8 cellular contexts compared by ENCODE assay signal in the genomic region with DNA sequence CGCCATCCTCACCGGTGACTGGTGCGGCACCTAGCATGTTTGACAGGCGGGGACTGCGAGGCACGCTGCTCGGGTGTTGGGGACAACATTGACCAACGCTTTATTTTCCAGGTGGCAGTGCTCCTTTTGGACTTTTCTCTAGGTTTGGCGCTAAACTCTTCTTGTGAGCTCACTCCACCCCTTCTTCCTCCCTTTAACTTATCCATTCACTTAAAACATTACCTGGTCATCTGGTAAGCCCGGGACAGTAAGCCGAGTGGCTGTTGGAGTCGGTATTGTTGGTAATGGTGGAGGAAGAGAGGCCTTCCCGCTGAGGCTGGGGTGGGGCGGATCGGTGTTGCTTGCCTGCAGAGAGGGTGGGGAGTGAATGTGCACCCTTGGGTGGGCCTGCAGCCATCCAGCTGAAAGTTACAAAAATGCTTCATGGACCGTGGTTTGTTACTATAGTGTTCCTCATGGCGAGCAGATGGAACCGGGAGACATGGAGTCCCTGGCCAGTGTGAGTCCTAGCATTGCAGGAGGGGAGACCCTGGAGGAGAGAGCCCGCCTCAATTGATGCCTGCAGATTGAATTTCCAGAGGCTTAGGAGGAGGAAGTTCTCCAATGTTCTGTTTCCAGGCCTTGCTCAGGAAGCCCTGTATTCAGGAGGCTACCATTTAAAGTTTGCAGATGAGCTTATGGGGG. TPM values are rescaled to one million over a fixed set of nuclear protein-coding genes. Genes with fewer than 3 reads are reported as not detected.
A peak's percentile ranks its signal among the peaks of the same experiment; 100 is the strongest.
DNase-seq lines count a peak whose midpoint lies in the region; ATAC-seq and TF ChIP-seq lines count a peak whose summit lies in the region.

No MANE protein-coding gene starts in this region.

- H3K9me3 ChIP-seq in CD4-positive, alpha-beta T cell (ENCODE audit: control insufficient read depth, low read length), result no peaks in the 10 kb centered on the region
- H3K9me3 ChIP-seq in adipocyte (ENCODE audit: control insufficient read depth, low read length) (no peaks in the 10 kb centered on the region), iPS DF 6.9 (ENCODE audit: control insufficient read depth, insufficient read depth, low read length) (no peaks in the 10 kb centered on the region), skeletal muscle satellite cell (replicated peaks; ENCODE audit: low read length) (no peaks in the 10 kb centered on the region)

- peak overlapping the region; percentile 92 for H3K4me3 Mint-ChIP-seq in CD4-positive, alpha-beta T cell

- H3K9me3 Mint-ChIP-seq in CD4-positive, alpha-beta T cell, result no peaks in the 10 kb centered on the region

- H3K4me2 ChIP-seq in skeletal muscle satellite cell (ENCODE audit: low read length), result peak overlapping the region; percentile 82

- H3K27me3 Mint-ChIP-seq in CD4-positive, alpha-beta T cell, result no peaks in the 10 kb centered on the region

- WGBS in iPS DF 6.9 (ENCODE audit: insufficient coverage, insufficient read length), result no CpG with 5 or more reads among the region's 19 CpGs

- H3K4me1 Mint-ChIP-seq in CD4-positive, alpha-beta T cell (ENCODE audit: low read depth), result peaks cover 66% of the 10 kb centered on the region

- H3K36me3 ChIP-seq in adipocyte (ENCODE audit: control insufficient read depth, insufficient read depth, low read length, severe bottlenecking) (peaks cover 41% of the 10 kb centered on the region), iPS DF 6.9 (ENCODE audit: control insufficient read depth, insufficient read depth, low read length) (no peaks in the 10 kb centered on the region), skeletal muscle satellite cell (ENCODE audit: insufficient read depth, low read length) (peaks cover 45% of the 10 kb centered on the region)

- H3K9ac ChIP-seq in adipocyte (ENCODE audit: low read length), result peak overlapping the region; percentile 100
- H3K9ac ChIP-seq in skeletal muscle satellite cell (ENCODE audit: low read depth, low read length), result peak overlapping the region; percentile 98

- intact Hi-C loops in CD4-positive, alpha-beta T cell (cut with DNase I, micrococcal nuclease), result loop anchor here in 1 of 2 experiments (2.0 kb wide), 1 partner anchor 73 kb away; no protein-coding TSS in a partner anchor

- peaks cover 15% of the 10 kb centered on the region for H3K4me1 ChIP-seq in adipocyte (ENCODE audit: control insufficient read depth, insufficient read depth, low read length)
- H3K4me1 ChIP-seq in iPS DF 6.9 (ENCODE audit: control insufficient read depth, insufficient read depth, low read length), result peaks cover 25% of the 10 kb centered on the region
- peaks cover 32% of the 10 kb centered on the region for H3K4me1 ChIP-seq in skeletal muscle satellite cell (ENCODE audit: control insufficient read depth, insufficient read depth, low read length)

- peak in 5 of 10 experiments; percentile 25 to 57 (median 41) for DNase-seq in CD4-positive, alpha-beta T cell
- DNase-seq in M059J (ENCODE audit: low read depth) (peak; percentile 45), adipocyte (ENCODE audit: low read depth) (peak; percentile 39), iPS DF 6.9 (ENCODE audit: low read depth, low spot score) (no peak), SK-N-DZ (ENCODE audit: low spot score) (no peak)

- H3K4me3 ChIP-seq in adipocyte (ENCODE audit: low read length) (peak overlapping the region; percentile 99), iPS DF 6.9 (ENCODE audit: low read length) (peak overlapping the region; percentile 3; the same call in 1 of the 2 replicates), skeletal muscle satellite cell (ENCODE audit: low read length) (peak overlapping the region; percentile 82)

- no peaks in the 10 kb centered on the region for H3K27me3 ChIP-seq in CD4-positive, alpha-beta T cell (ENCODE audit: control insufficient read depth, insufficient read depth, low read length)
- H3K27me3 ChIP-seq in adipocyte (replicated peaks; ENCODE audit: control insufficient read depth, insufficient read depth, low read length) (no peaks in the 10 kb centered on the region), iPS DF 6.9 (ENCODE audit: control insufficient read depth, insufficient read depth, low read length) (no peaks in the 10 kb centered on the region), skeletal muscle satellite cell (ENCODE audit: control insufficient read depth, insufficient read depth, low read length) (no peaks in the 10 kb centered on the region)

- ATAC-seq in CD4-positive, alpha-beta T cell (ENCODE audit: poor library complexity), result no peak
- no peak for ATAC-seq in HG02571 (IDR thresholded peaks at IDR 0.05; ENCODE audit: unreplicated experiment)
- no peak for ATAC-seq in HG03457 (IDR thresholded peaks at IDR 0.05; ENCODE audit: unreplicated experiment)

- peaks cover 64% of the 10 kb centered on the region for H3K36me3 Mint-ChIP-seq in CD4-positive, alpha-beta T cell (ENCODE audit: low read depth)

- TF ChIP-seq CTCF in CD4-positive, alpha-beta T cell (IDR thresholded peaks at IDR 0.05), result no peak

- CTCF ChIA-PET in CD4-positive, alpha-beta T cell (lab: Charles Lee), result interaction anchor here (0.8 to 3.1 kb wide), 8 partner anchors 7 to 87 kb away, joined by 4 to 22 read pairs (median 4); partner anchors contain the start of gene MALAT1

- peak overlapping the region; percentile 99 for H3K27ac ChIP-seq in CD4-positive, alpha-beta T cell (ENCODE audit: low read depth, low read length)
- H3K27ac ChIP-seq in iPS DF 6.9 (ENCODE audit: low read length), result no peak overlapping the region

- peak overlapping the region; percentile 96 for H3K27ac Mint-ChIP-seq in CD4-positive, alpha-beta T cell

- POLR2A ChIA-PET in CD4-positive, alpha-beta T cell (lab: Charles Lee), result interaction anchor here (0.7 to 20.7 kb wide), 31 partner anchors 6 to 1980 kb away, joined by 3 to 3042 read pairs (median 8); partner anchors contain the start of genes CCDC85B, FAM89B, FRMD8 and MALAT1

RNA-seq across cellular contexts. Expression of gene NEAT1, which starts 1.1 kb away (rescaled TPM):
- total RNA-seq in CD4-positive, alpha-beta T cell, result 100 to 1,000 TPM; 221 to 223 TPM
- 3.9 and 6.5 TPM in 2 replicates for total RNA-seq in M059J (2014; rRNA removed; shearing (Covaris generic))
- total RNA-seq in skeletal muscle satellite cell (2012; rRNA removed), result 147 and 206 TPM in 2 replicates
- polyA plus RNA-seq in SK-N-DZ (2014; cell fraction: cytosol; rRNA removed), result 15.6 and 18.2 TPM in 2 replicates
- polyA plus RNA-seq in SK-N-DZ (2014; cell fraction: nucleus; rRNA removed), result 45.6 and 148 TPM in 2 replicates

RNA-seq across cellular contexts. Expression of gene FRMD8, which starts 37.2 kb away (rescaled TPM):
- 10 to 100 TPM; 19.4 to 25.3 TPM for total RNA-seq in CD4-positive, alpha-beta T cell
- 42.6 and 43.0 TPM in 2 replicates for total RNA-seq in M059J (2014; rRNA removed; shearing (Covaris generic))
- total RNA-seq in skeletal muscle satellite cell (2012; rRNA removed), result 40.3 and 51.8 TPM in 2 replicates
- polyA plus RNA-seq in SK-N-DZ (2014; cell fraction: cytosol; rRNA removed), result 25.3 and 31.8 TPM in 2 replicates
- polyA plus RNA-seq in SK-N-DZ (2014; cell fraction: nucleus; rRNA removed), result 28.6 and 39.3 TPM in 2 replicates

RNA-seq across cellular contexts. Expression of gene SLC25A45, which starts 41.2 kb away (rescaled TPM):
- total RNA-seq in CD4-positive, alpha-beta T cell, result 10 to 100 TPM; 40.0 to 40.8 TPM
- total RNA-seq in M059J (2014; rRNA removed; shearing (Covaris generic)), result 1.1 and 2.5 TPM in 2 replicates
- total RNA-seq in skeletal muscle satellite cell (2012; rRNA removed), result 1.3 and 2.0 TPM in 2 replicates
- polyA plus RNA-seq in SK-N-DZ (2014; cell fraction: cytosol; rRNA removed), result 2.4 and 3.9 TPM in 2 replicates
- 2.0 and 7.1 TPM in 2 replicates for polyA plus RNA-seq in SK-N-DZ (2014; cell fraction: nucleus; rRNA removed)

Comparison
In these comparisons a context has a peak if more than half of its experiments do, and no peak if none do; other contexts are left out.
1. DNase-seq: peak in M059J (single experiment) and adipocyte (single experiment); none in iPS DF 6.9 (single experiment) and SK-N-DZ (single experiment).
2. H3K4me3 ChIP-seq: peak in every context shown above with its lines; median percentile 99 in adipocyte; 82 in skeletal muscle satellite cell; 3 in iPS DF 6.9.
3. RNA of gene NEAT1, which starts 1.1 kb away (total RNA-seq): 221 to 223 TPM in CD4-positive, alpha-beta T cell; 3.9 to 6.5 TPM in M059J; every median in the first group is over 10 times any median in the second.
4. RNA of gene SLC25A45, which starts 41.2 kb away (total RNA-seq): 40.0 to 40.8 TPM in CD4-positive, alpha-beta T cell; 1.1 to 2.5 TPM in M059J; every median in the first group is over 10 times any median in the second.